ENCODE assay signal across 13 cellular contexts in the genomic region with DNA sequence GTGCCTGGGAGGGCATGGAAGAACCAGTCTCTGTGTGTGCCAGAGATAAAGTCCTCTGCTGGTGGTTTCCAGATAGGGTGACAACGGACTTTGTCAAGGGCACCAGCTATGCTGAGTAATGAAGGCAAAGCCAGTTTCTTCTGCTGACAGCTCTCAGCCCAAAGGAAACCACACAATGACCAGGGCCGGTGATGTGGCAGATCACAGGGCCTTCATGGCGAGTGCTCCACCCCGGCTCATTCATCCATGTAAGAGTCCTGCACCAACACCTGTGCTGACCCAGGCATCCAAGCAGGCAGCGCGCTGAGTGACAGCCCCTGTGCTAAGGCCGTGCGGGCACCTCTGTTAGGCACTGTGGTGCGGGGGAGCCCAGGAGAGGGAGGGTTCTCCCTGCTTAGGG.
DNase-seq lines count a peak whose midpoint lies in the region; ATAC-seq, FAIRE-seq and TF ChIP-seq lines count a peak whose summit lies in the region.
"Had no signal": no experiment of that assay in that cellular context is flagged by ENCODE, and none has a peak within 500 bp of the region (broad histone marks: within the 10 kb centered on the region; RNA-seq: fewer than 3 reads in every experiment).

No MANE protein-coding gene starts in this region.

- peak; percentile 14 for DNase-seq in DMS53 (lab: John Stamatoyannopoulos, UW)
- DNase-seq in DMS53 treated with DMSO at 0.1 percent for 48 hours (lab: John Stamatoyannopoulos, UW; ENCODE audit: unreplicated experiment) = no peak
- DNase-seq in RPMI8226 = peak; percentile 37
- DNase-seq in glomerular visceral epithelial cell (ENCODE audit: extremely low spot score) = peak; percentile 37
- DNase-seq in stimulated activated effector memory CD8-positive, alpha-beta T cell treated with anti-CD3 and anti-CD28 coated beads, Interleukin-12 subunit alpha, Interleukin-12 subunit beta, amount 100 ng/mL, for 72 hours (ENCODE audit: low spot score in 2 of 2) = no peak
- DNase-seq in foreskin melanocyte = no peak
- DNase-seq in H54 (ENCODE audit: insufficient read length, low spot score) = no peak
- DNase-seq: activated gamma-delta T cell treated with Interleukin-2 at 50 U/mL for 16 hours; CD4-positive, alpha-beta memory T cell; islet precursor cell; nucleus accumbens had no signal

- H3K4me1 Mint-ChIP-seq in stimulated activated effector memory CD8-positive, alpha-beta T cell treated with anti-CD3 and anti-CD28 coated beads, Interleukin-12 subunit alpha, Interleukin-12 subunit beta, amount 100 ng/mL, for 72 hours = no peaks in the 10 kb centered on the region
- H3K4me1 Mint-ChIP-seq: CD4-positive, alpha-beta memory T cell had no signal

- no peaks in the 10 kb centered on the region for H3K9me3 Mint-ChIP-seq in stimulated activated effector memory CD8-positive, alpha-beta T cell treated with anti-CD3 and anti-CD28 coated beads, Interleukin-12 subunit alpha, Interleukin-12 subunit beta, amount 100 ng/mL, for 72 hours
- H3K9me3 Mint-ChIP-seq: CD4-positive, alpha-beta memory T cell; mesothelial cell of epicardium had no signal

- TF ChIP-seq POLR2A in H54 (IDR thresholded peaks at IDR 0.05; ENCODE audit: low read depth, low read length) = no peak

- no peak overlapping the region for H3K4me3 Mint-ChIP-seq in stimulated activated effector memory CD8-positive, alpha-beta T cell treated with anti-CD3 and anti-CD28 coated beads, Interleukin-12 subunit alpha, Interleukin-12 subunit beta, amount 100 ng/mL, for 72 hours
- H3K4me3 Mint-ChIP-seq: CD4-positive, alpha-beta memory T cell; mesothelial cell of epicardium had no signal

- FAIRE-seq in H54 (lab: Jason Lieb, UNC) = no peak

- peak overlapping the region; percentile 6 for H3K27ac Mint-ChIP-seq in stimulated activated effector memory CD8-positive, alpha-beta T cell treated with anti-CD3 and anti-CD28 coated beads, Interleukin-12 subunit alpha, Interleukin-12 subunit beta, amount 100 ng/mL, for 72 hours
- H3K27ac Mint-ChIP-seq: mesothelial cell of epicardium had no signal

- peak; percentile 31 for ATAC-seq in stimulated activated effector memory CD8-positive, alpha-beta T cell treated with anti-CD3 and anti-CD28 coated beads, Interleukin-12 subunit alpha, Interleukin-12 subunit beta, amount 100 ng/mL, for 72 hours
- ATAC-seq in GM21576 (IDR thresholded peaks at IDR 0.05; ENCODE audit: unreplicated experiment) = no peak

- H3K36me3 Mint-ChIP-seq in stimulated activated effector memory CD8-positive, alpha-beta T cell treated with anti-CD3 and anti-CD28 coated beads, Interleukin-12 subunit alpha, Interleukin-12 subunit beta, amount 100 ng/mL, for 72 hours = no peaks in the 10 kb centered on the region
- H3K36me3 Mint-ChIP-seq: mesothelial cell of epicardium had no signal

Comparison
In these comparisons a context has a peak if more than half of its experiments do, and no peak if none do; other contexts are left out.
1. DNase-seq: peak in DMS53 (single experiment), RPMI8226 (single experiment) and glomerular visceral epithelial cell (single experiment); none in DMS53 treated with DMSO at 0.1 percent for 48 hours (single experiment), stimulated activated effector memory CD8-positive, alpha-beta T cell treated with anti-CD3 and anti-CD28 coated beads, Interleukin-12 subunit alpha, Interleukin-12 subunit beta, amount 100 ng/mL, for 72 hours (0 of 2), foreskin melanocyte (single experiment) and H54 (single experiment).